ENCODE assay signal across 29 cellular contexts in the genomic region with DNA sequence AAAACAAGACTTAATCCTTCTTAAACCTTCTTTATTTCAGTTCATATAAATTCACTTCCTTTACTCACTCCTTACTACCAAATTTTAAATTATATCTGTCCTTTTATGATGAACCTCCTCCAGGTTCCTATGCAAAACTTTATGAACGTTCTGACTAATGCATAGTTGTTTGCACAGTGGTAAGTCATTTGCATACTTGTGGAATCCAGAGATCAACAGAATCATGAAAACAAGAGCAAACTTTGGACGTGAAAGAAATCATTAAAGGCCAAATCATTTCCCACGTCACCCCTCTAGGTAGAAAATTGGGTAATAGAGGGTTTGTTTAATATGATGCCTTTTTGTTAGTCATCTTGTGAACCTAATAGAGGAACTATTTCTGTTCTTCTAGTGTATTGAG. TPM values are rescaled to one million over a fixed set of nuclear protein-coding genes. Genes with fewer than 3 reads are reported as not detected.
DNase-seq lines count a peak whose midpoint lies in the region; ATAC-seq, FAIRE-seq and TF ChIP-seq lines count a peak whose summit lies in the region.
"Had no signal": no experiment of that assay in that cellular context is flagged by ENCODE, and none has a peak within 500 bp of the region (broad histone marks: within the 10 kb centered on the region; RNA-seq: fewer than 3 reads in every experiment).

No MANE protein-coding gene starts in this region.

- H3K36me3 ChIP-seq in IMR-90 (ENCODE audit: control insufficient read depth, insufficient read depth, low read length) (no peaks in the 10 kb centered on the region), prostate gland (no peaks in the 10 kb centered on the region), esophagus squamous epithelium (no peaks in the 10 kb centered on the region)
- H3K36me3 ChIP-seq: adrenal gland, left lung had no signal

- H3K56ac ChIP-seq in IMR-90 (ENCODE audit: extremely low read depth, insufficient read depth, low read length): no peak overlapping the region

- H3K4me1 Mint-ChIP-seq in activated T-helper 17 cell treated with anti-CD3 and anti-CD28 coated beads, Interleukin-2, amount 50 U/mL, for 72 hours: no peaks in the 10 kb centered on the region
- H3K4me1 Mint-ChIP-seq in effector memory CD8-positive, alpha-beta T cell (ENCODE audit: low read depth in 2 of 2): peaks cover 1 to 6% of the 10 kb centered on the region in 2 donors
- H3K4me1 Mint-ChIP-seq: nephron had no signal

- H3K4me3 ChIP-seq in IMR-90 (ENCODE audit: insufficient read depth, low read depth, low read length) (no peak overlapping the region), prostate gland (no peak overlapping the region), esophagus squamous epithelium (no peak overlapping the region)
- H3K4me3 ChIP-seq: adrenal gland, left lung had no signal

- H3K27me3 ChIP-seq in IMR-90 (ENCODE audit: control insufficient read depth, insufficient read depth, low read length): peaks cover 8% of the 10 kb centered on the region
- no peaks in the 10 kb centered on the region for H3K27me3 ChIP-seq in prostate gland (replicated peaks; ENCODE audit: insufficient read depth)
- H3K27me3 ChIP-seq in esophagus squamous epithelium: no peaks in the 10 kb centered on the region
- H3K27me3 ChIP-seq: adrenal gland, left lung had no signal

- no peak overlapping the region for H3K4me2 ChIP-seq in IMR-90 (ENCODE audit: low read depth, low read length)

- no peak overlapping the region for H3K18ac ChIP-seq in IMR-90 (ENCODE audit: low read depth, low read length)

- H3K9me1 ChIP-seq in IMR-90 (ENCODE audit: insufficient read depth, low read length): no peaks in the 10 kb centered on the region

- H3K4me1 ChIP-seq in IMR-90 (ENCODE audit: control insufficient read depth, insufficient read depth, low read length): no peaks in the 10 kb centered on the region
- H3K4me1 ChIP-seq in prostate gland (replicated peaks): no peaks in the 10 kb centered on the region
- H3K4me1 ChIP-seq in esophagus squamous epithelium: peaks cover 0 to 22% (median 0%) of the 10 kb centered on the region in 3 donors
- H3K4me1 ChIP-seq: adrenal gland had no signal

- H4K20me1 ChIP-seq in IMR-90 (ENCODE audit: insufficient read depth, low read length): no peaks in the 10 kb centered on the region

- no peak overlapping the region for H3K23ac ChIP-seq in IMR-90 (ENCODE audit: low read depth, low read length)

- ATAC-seq in IMR-90 (ENCODE audit: low read depth) (no peak), left lobe of liver (peak; percentile 18), GM18517 (IDR thresholded peaks at IDR 0.05; ENCODE audit: unreplicated experiment) (no peak)
- ATAC-seq in activated T-helper 17 cell treated with anti-CD3 and anti-CD28 coated beads, Interleukin-2, amount 50 U/mL, for 72 hours (replicated peaks): peak; percentile 77
- ATAC-seq in effector memory CD8-positive, alpha-beta T cell (replicated peaks): no peak
- ATAC-seq: activated CD8-positive, alpha-beta T cell treated with anti-CD3 and anti-CD28 coated beads for 36 hours; left lung had no signal

- no peak overlapping the region for H3K4me3 Mint-ChIP-seq in activated T-helper 17 cell treated with anti-CD3 and anti-CD28 coated beads, Interleukin-2, amount 50 U/mL, for 72 hours
- H3K4me3 Mint-ChIP-seq in effector memory CD8-positive, alpha-beta T cell: no peak overlapping the region
- H3K4me3 Mint-ChIP-seq: activated CD8-positive, alpha-beta T cell treated with anti-CD3 and anti-CD28 coated beads for 36 hours; activated naive CD4-positive, alpha-beta T cell treated with anti-CD3 and anti-CD28 coated beads, Interleukin-2, amount 10 ng/mL, durations not matched to agents 7 days and 5 days; memory B cell; nephron; T-helper 1 cell treated with Interleukin-12 subunit alpha and Interleukin-12 subunit beta and Interleukin-4 antibody, amounts not matched to agents 30 μg/mL and 1 μg/mL, for 36 hours had no signal

- intact Hi-C loops in IMR-90 (cut with micrococcal nuclease) (no loop called here), prostate gland (cut with DNase I) (no loop called here), esophagus squamous epithelium (cut with DNase I) (no loop called here)

- H2BK20ac ChIP-seq in IMR-90 (ENCODE audit: low read depth, low read length): no peak overlapping the region

- no peak overlapping the region for H2AK5ac ChIP-seq in IMR-90 (ENCODE audit: low read depth, low read length)

- no peaks in the 10 kb centered on the region for H3K79me1 ChIP-seq in IMR-90 (ENCODE audit: low read depth in 1 of 2, low read length in 2 of 2)

- no CpG with 5 or more reads among the region's 3 CpGs for WGBS in IMR-90 (ENCODE audit: extremely low coverage in 2 of 2, insufficient read length in 1 of 2), 2 experiments
- 57% methylated on average over 3 of the region's 3 CpGs for WGBS in prostate gland
- WGBS in esophagus squamous epithelium, 2 donors: 40 to 42% methylated on average over 3 of the region's 3 CpGs

- TF ChIP-seq POLR2A in GM12891 (IDR thresholded peaks at IDR 0.05; ENCODE audit: low read depth, low read length) (no peak), IMR-90 (IDR thresholded peaks at IDR 0.05; ENCODE audit: low read depth, low read length) (no peak), prostate gland (IDR thresholded peaks at IDR 0.05) (no peak), esophagus squamous epithelium (IDR thresholded peaks at IDR 0.05) (no peak)

- H3K36me3 Mint-ChIP-seq in activated T-helper 17 cell treated with anti-CD3 and anti-CD28 coated beads, Interleukin-2, amount 50 U/mL, for 72 hours (ENCODE audit: low read depth): no peaks in the 10 kb centered on the region
- H3K36me3 Mint-ChIP-seq in effector memory CD8-positive, alpha-beta T cell (ENCODE audit: insufficient read depth): peaks cover 3% of the 10 kb centered on the region
- H3K36me3 Mint-ChIP-seq: activated naive CD4-positive, alpha-beta T cell treated with anti-CD3 and anti-CD28 coated beads, Interleukin-2, amount 10 ng/mL, durations not matched to agents 7 days and 5 days had no signal

- H4K8ac ChIP-seq in IMR-90 (ENCODE audit: low read depth in 2 of 2, low read length in 2 of 2): no peak overlapping the region

- H3K4ac ChIP-seq in IMR-90 (ENCODE audit: low read depth, low read length): no peak overlapping the region

- H3K9me3 ChIP-seq in IMR-90 (ENCODE audit: control insufficient read depth, insufficient read depth, low read length) (no peaks in the 10 kb centered on the region), prostate gland (no peaks in the 10 kb centered on the region), esophagus squamous epithelium (peaks cover 0 to 5% (median 0%) of the 10 kb centered on the region in 3 donors)
- H3K9me3 ChIP-seq: adrenal gland, left lung had no signal

- dilution Hi-C loops in IMR-90 (cut with HindIII; ENCODE audit: low sequenced_read_pairs, unreplicated experiment): no loop called here

- POLR2A ChIA-PET in IMR-90 (lab: Charles Lee; ENCODE audit: unreplicated experiment): no interaction called here

- no peak overlapping the region for H2BK15ac ChIP-seq in IMR-90 (ENCODE audit: low read depth, low read length)

- no peak overlapping the region for H3K14ac ChIP-seq in IMR-90 (replicated peaks; ENCODE audit: low read depth, low read length)

- FAIRE-seq in GM12891 (lab: Jason Lieb, UNC): peak; percentile 57
- FAIRE-seq: islet of Langerhans, TTC549 had no signal

- no peak overlapping the region for H3K27ac Mint-ChIP-seq in activated T-helper 17 cell treated with anti-CD3 and anti-CD28 coated beads, Interleukin-2, amount 50 U/mL, for 72 hours
- H3K27ac Mint-ChIP-seq in effector memory CD8-positive, alpha-beta T cell: no peak overlapping the region
- H3K27ac Mint-ChIP-seq: activated CD8-positive, alpha-beta T cell treated with anti-CD3 and anti-CD28 coated beads for 36 hours; activated naive CD4-positive, alpha-beta T cell treated with anti-CD3 and anti-CD28 coated beads, Interleukin-2, amount 10 ng/mL, durations not matched to agents 7 days and 5 days; nephron; T-helper 1 cell treated with Interleukin-12 subunit alpha and Interleukin-12 subunit beta and Interleukin-4 antibody, amounts not matched to agents 30 μg/mL and 1 μg/mL, for 36 hours had no signal

- TF ChIP-seq CTCF in IMR-90 (conservative IDR thresholded peaks at IDR 0.05; ENCODE audit: low read depth, low read length): no peak
- TF ChIP-seq CTCF in prostate gland (IDR thresholded peaks at IDR 0.05): no peak
- TF ChIP-seq CTCF in esophagus squamous epithelium (IDR thresholded peaks at IDR 0.05): no peak

- no peak overlapping the region for H4K91ac ChIP-seq in IMR-90 (ENCODE audit: insufficient read depth, low read depth, low read length)

- H2BK120ac ChIP-seq in IMR-90 (ENCODE audit: low read depth, low read length): no peak overlapping the region

- DNase-seq in GM12891 (ENCODE audit: insufficient read length, low spot score): no peak
- peak; percentile 1 for DNase-seq in IMR-90
- no peak for DNase-seq in left lobe of liver (ENCODE audit: low spot score)
- no peak for DNase-seq in prostate gland (ENCODE audit: low spot score)
- DNase-seq in effector memory CD8-positive, alpha-beta T cell: no peak
- no peak for DNase-seq in esophagus squamous epithelium (lab: John Stamatoyannopoulos, UW)
- DNase-seq: activated CD4-positive, CD25-positive, alpha-beta regulatory T cell treated with anti-CD3 and anti-CD28 coated beads, Interleukin-2, amount 50 U/mL, for 72 hours; activated CD8-positive, alpha-beta memory T cell treated with anti-CD3 and anti-CD28 coated beads, Interleukin-2, amount 50 U/mL, for 48 hours; activated CD8-positive, alpha-beta T cell treated with anti-CD3 and anti-CD28 coated beads for 36 hours; activated naive CD4-positive, alpha-beta T cell treated with anti-CD3 and anti-CD28 coated beads, Interleukin-2, amount 10 ng/mL, durations not matched to agents 7 days and 5 days; adrenal gland; C1 segment of cervical spinal cord; DMS153; GDM1; glutamatergic neuron; H7; left lung; NCI-H446 treated with DMSO at 0.1 percent for 48 hours; OCI-M1; stimulated activated CD4-positive, alpha-beta T cell treated with anti-CD3 and anti-CD28 coated beads, Interleukin-4, amount 100 ng/mL, for 24 hours; trophoblast cell had no signal

- CTCF ChIA-PET in IMR-90 (lab: Yijun Ruan, JAX): no interaction called here

- no peak overlapping the region for H3K27ac ChIP-seq in IMR-90 (ENCODE audit: insufficient read depth, low read length)
- H3K27ac ChIP-seq in prostate gland: no peak overlapping the region
- peak overlapping the region in 1 of 4 donors; percentile 49 for H3K27ac ChIP-seq in esophagus squamous epithelium
- H3K27ac ChIP-seq: adrenal gland, epithelial cell of prostate, left lung had no signal

- BruUV-seq in IMR-90 (replicated peaks; lab: Mats Ljungman, UMichigan): no TSS peak

- H4K5ac ChIP-seq in IMR-90 (ENCODE audit: low read depth, low read length): no peak overlapping the region

- H3K9ac ChIP-seq in IMR-90 (ENCODE audit: low read depth, low read length): no peak overlapping the region

- no peak overlapping the region for H2BK5ac ChIP-seq in IMR-90 (ENCODE audit: low read depth, low read length, poor library complexity, severe bottlenecking)

- no peaks in the 10 kb centered on the region for H3K9me3 Mint-ChIP-seq in activated T-helper 17 cell treated with anti-CD3 and anti-CD28 coated beads, Interleukin-2, amount 50 U/mL, for 72 hours
- H3K9me3 Mint-ChIP-seq in effector memory CD8-positive, alpha-beta T cell: no peaks in the 10 kb centered on the region
- H3K9me3 Mint-ChIP-seq: activated CD8-positive, alpha-beta T cell treated with anti-CD3 and anti-CD28 coated beads for 36 hours; activated naive CD4-positive, alpha-beta T cell treated with anti-CD3 and anti-CD28 coated beads, Interleukin-2, amount 10 ng/mL, durations not matched to agents 7 days and 5 days; nephron; T-helper 1 cell treated with Interleukin-12 subunit alpha and Interleukin-12 subunit beta and Interleukin-4 antibody, amounts not matched to agents 30 μg/mL and 1 μg/mL, for 36 hours had no signal

- in situ Hi-C loops in IMR-90 (cut with MboI; ENCODE audit: low sequenced_read_pairs): no loop called here

- no peak overlapping the region for H2AK9ac ChIP-seq in IMR-90 (replicated peaks; ENCODE audit: low read depth, low read length, poor library complexity)

- H3K27me3 Mint-ChIP-seq in activated T-helper 17 cell treated with anti-CD3 and anti-CD28 coated beads, Interleukin-2, amount 50 U/mL, for 72 hours: no peaks in the 10 kb centered on the region
- H3K27me3 Mint-ChIP-seq in effector memory CD8-positive, alpha-beta T cell: peaks cover 0 to under 1% of the 10 kb centered on the region in 2 donors
- H3K27me3 Mint-ChIP-seq: activated CD8-positive, alpha-beta T cell treated with anti-CD3 and anti-CD28 coated beads for 36 hours; memory B cell had no signal

- H2AFZ ChIP-seq in IMR-90 (replicated peaks; ENCODE audit: low read length, poor library complexity): no peak overlapping the region

- no peak for TF ChIP-seq RAD21 in IMR-90 (IDR thresholded peaks at IDR 0.05; ENCODE audit: low read length)

RNA-seq across cellular contexts. Expression of a gene that starts 32.3 kb away (rescaled TPM):
- polyA plus RNA-seq in GM12891 (2012; ENCODE audit: low read depth, missing spikeins): 77.0 TPM
- total RNA-seq in IMR-90 (2012; rRNA removed) (43.2 and 53.9 TPM in 2 replicates), left lobe of liver (45.9 TPM), prostate gland (100 to 1,000 TPM; 127 to 132 TPM), esophagus squamous epithelium (100 to 1,000 TPM in 3 of 4 donors, 10 to 100 TPM in 1; 80.9 to 167 (median 130) TPM)
- 17.9 and 20.1 TPM in 2 replicates for polyA plus RNA-seq in IMR-90 (2012; rRNA removed)
- polyA plus RNA-seq in IMR-90 (2012; cell fraction: cytosol; rRNA removed): 4.6 and 7.8 TPM in 2 replicates
- 5.3 and 37.3 TPM in 2 replicates for polyA plus RNA-seq in IMR-90 (2012; cell fraction: nucleus; rRNA removed; ENCODE audit: low replicate concordance)
- total RNA-seq in activated T-helper 17 cell treated with anti-CD3 and anti-CD28 coated beads, Interleukin-2, amount 50 U/mL, for 72 hours: 100 to 1,000 TPM in 1 of 2 donors, 10 to 100 TPM in 1; 69.1 to 101 TPM

Comparison
In these comparisons a context has a peak if more than half of its experiments do, and no peak if none do; other contexts are left out.
1. ATAC-seq: peak in activated T-helper 17 cell treated with anti-CD3 and anti-CD28 coated beads, Interleukin-2, amount 50 U/mL, for 72 hours (single experiment) and left lobe of liver (single experiment); none in IMR-90 (single experiment), GM18517 (single experiment) and effector memory CD8-positive, alpha-beta T cell (single experiment).